ENCODE assay signal across 8 cellular contexts in the genomic region with DNA sequence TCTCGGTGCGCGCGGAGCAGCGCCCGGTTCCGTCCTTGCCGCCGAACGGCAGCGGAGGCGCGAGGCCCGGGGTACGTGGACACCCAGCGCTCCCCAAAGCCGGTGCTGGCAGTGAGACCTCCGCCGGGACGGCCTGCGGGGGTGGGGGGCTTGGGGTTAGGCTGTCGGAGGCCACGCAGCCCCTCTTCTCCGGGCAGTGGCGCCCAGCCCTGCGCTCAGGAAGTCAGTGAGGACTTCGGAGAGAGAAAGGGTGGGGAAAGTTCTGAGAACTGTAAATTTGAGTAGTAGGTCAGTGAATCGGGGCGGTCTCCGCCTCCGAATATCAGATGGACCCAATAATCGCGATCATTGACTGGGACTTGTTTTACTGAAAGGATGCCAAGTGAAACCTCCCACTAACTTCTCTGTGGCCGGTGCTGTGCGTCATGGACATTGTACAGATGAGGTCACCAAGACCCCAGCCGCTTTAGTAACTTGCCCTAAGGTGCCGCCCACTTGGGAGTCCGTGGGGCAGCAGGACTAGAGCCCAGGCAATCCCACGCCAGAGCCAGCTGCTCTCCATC. TPM values are rescaled to one million over a fixed set of nuclear protein-coding genes. Genes with fewer than 3 reads are reported as not detected.
DNase-seq lines count a peak whose midpoint lies in the region; ATAC-seq and TF ChIP-seq lines count a peak whose summit lies in the region.

No MANE protein-coding gene starts in this region.

- H3K4me1 ChIP-seq in ES-I3 (ENCODE audit: insufficient read depth, low read length): peaks cover 26% of the 10 kb centered on the region

- H3K9ac ChIP-seq in ES-I3 (ENCODE audit: low read depth, low read length): peak overlapping the region; percentile 79

- peak overlapping the region; percentile 85 to 100 (median 94) for H3K4me3 Mint-ChIP-seq in T-cell
- peak overlapping the region; percentile 56 to 92 (median 81) for H3K4me3 Mint-ChIP-seq in brain

- H3K27ac Mint-ChIP-seq in T-cell (peak overlapping the region; percentile 94 to 99), brain (peak overlapping the region in 2 of 5 experiments; percentile 33 to 86)

- peaks cover 12% of the 10 kb centered on the region for H3K36me3 Mint-ChIP-seq in T-cell
- H3K36me3 Mint-ChIP-seq in brain: no peaks in the 10 kb centered on the region

- peaks cover 52 to 58% (median 54%) of the 10 kb centered on the region in 3 donors for H3K4me1 Mint-ChIP-seq in T-cell
- H3K4me1 Mint-ChIP-seq in brain: peaks cover 4% of the 10 kb centered on the region

- no peaks in the 10 kb centered on the region for H3K36me3 ChIP-seq in ES-I3 (ENCODE audit: insufficient read depth, low read length)

- CTCF ChIA-PET in T-cell (lab: Charles Lee): no interaction called here

- POLR2A ChIA-PET in T-cell (lab: Charles Lee): no interaction called here

- ATAC-seq in HG02885 (IDR thresholded peaks at IDR 0.05; ENCODE audit: poor library complexity, unreplicated experiment) (peak; percentile 18), T-cell (replicated peaks in 1 of 4) (peak; percentile 1 to 14 (median 8))

- TF ChIP-seq CTCF in brain (conservative IDR thresholded peaks at IDR 0.05): no peak

- no peaks in the 10 kb centered on the region for H3K9me3 Mint-ChIP-seq in T-cell
- H3K9me3 Mint-ChIP-seq in brain: peaks cover 0 to 6% (median 0%) of the 10 kb centered on the region in 5 experiments

- no peaks in the 10 kb centered on the region for H3K27me3 Mint-ChIP-seq in T-cell
- H3K27me3 Mint-ChIP-seq in brain: peaks cover 71% of the 10 kb centered on the region

- DNase-seq in T-cell (peak in 31 of 34 experiments; percentile 16 to 59 (median 34)), iPS-NIHi11 (ENCODE audit: low spot score) (peak; percentile 56), smooth muscle cell of the brain vasculature (ENCODE audit: low read depth, low spot score) (peak; percentile 79), D341Med (ENCODE audit: low spot score) (no peak), COLO829 (ENCODE audit: low spot score) (no peak)

- H3K9me3 ChIP-seq in ES-I3 (ENCODE audit: control insufficient read depth, insufficient read depth, low read length): no peaks in the 10 kb centered on the region

RNA-seq across cellular contexts. Expression of a gene that starts 0.5 kb away (rescaled TPM):
- total RNA-seq in T-cell: 100 to 1,000 TPM; 186 to 281 (median 221) TPM
- polyA plus RNA-seq in brain (ENCODE audit: insufficient read depth, low read depth, low replicate concordance): 5.0 TPM

RNA-seq across cellular contexts. Expression of a gene that starts 45.7 kb away (rescaled TPM):
- 10 to 100 TPM; 53.5 to 83.2 (median 73.9) TPM for total RNA-seq in T-cell
- polyA plus RNA-seq in brain (ENCODE audit: insufficient read depth, low read depth, low replicate concordance): 140 TPM

Comparison
In these comparisons a context has a peak if more than half of its experiments do, and no peak if none do; other contexts are left out.
1. DNase-seq: peak in T-cell (31 of 34), iPS-NIHi11 (single experiment) and smooth muscle cell of the brain vasculature (single experiment); none in D341Med (single experiment) and COLO829 (single experiment).